Comparison of ENCODE assay signal across 24 cellular contexts in the genomic region with DNA sequence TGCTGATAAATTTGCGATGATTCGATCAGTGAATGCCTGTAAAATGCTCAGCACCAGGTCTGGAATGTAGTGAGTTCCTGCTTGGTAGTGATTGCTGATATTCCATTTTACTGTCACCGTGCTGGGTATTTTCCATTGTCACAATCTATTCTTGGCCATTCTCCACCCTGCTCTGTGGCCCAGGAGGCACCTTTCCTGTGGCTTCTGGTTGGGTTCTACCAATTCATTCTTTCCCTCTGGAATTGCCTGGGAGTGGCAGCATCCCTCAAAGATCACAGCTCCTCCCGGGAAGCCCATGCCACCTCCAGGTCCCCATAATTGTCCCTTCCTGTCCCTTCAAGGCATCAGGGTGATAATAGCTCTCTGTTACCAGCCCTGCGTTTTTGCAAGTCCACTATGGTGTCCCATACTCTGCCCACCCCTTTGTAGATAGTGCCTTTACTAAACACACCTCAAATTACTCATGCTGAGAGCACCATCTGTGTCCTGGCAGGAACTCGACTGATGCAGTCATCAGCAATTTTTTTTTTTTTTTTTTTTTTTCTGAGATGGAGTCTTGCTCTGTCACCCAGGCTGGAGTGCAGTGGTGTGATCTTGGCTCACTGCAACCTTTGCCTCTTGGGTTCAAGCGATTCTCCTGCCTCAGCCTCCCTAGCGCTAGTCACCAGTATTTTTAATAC.
DNase-seq lines count a peak whose midpoint lies in the region; ATAC-seq and TF ChIP-seq lines count a peak whose summit lies in the region.
"Had no signal": no experiment of that assay in that cellular context is flagged by ENCODE, and none has a peak within 500 bp of the region (broad histone marks: within the 10 kb centered on the region; RNA-seq: fewer than 3 reads in every experiment).

No MANE protein-coding gene starts in this region.

- POLR2A ChIA-PET in activated CD4-positive, alpha-beta memory T cell treated with anti-CD3 and anti-CD28 coated beads for 36 hours (lab: Charles Lee) = no interaction called here

- no peak overlapping the region for H3K4me3 Mint-ChIP-seq in T-helper 1 cell treated with Interleukin-12 subunit alpha and Interleukin-12 subunit beta and Interleukin-4 antibody, amounts not matched to agents 30 μg/mL and 1 μg/mL, for 36 hours
- no peak overlapping the region for H3K4me3 Mint-ChIP-seq in activated CD4-positive, alpha-beta memory T cell treated with anti-CD3 and anti-CD28 coated beads for 36 hours
- no peak overlapping the region for H3K4me3 Mint-ChIP-seq in activated naive CD8-positive, alpha-beta T cell treated with anti-CD3 and anti-CD28 coated beads, Interleukin-2, amount 50 U/mL, for 24 hours
- H3K4me3 Mint-ChIP-seq: GM23338, memory B cell, nephron had no signal

- H3K4me1 ChIP-seq in foreskin keratinocyte = no peaks in the 10 kb centered on the region
- H3K4me1 ChIP-seq: heart left ventricle, prostate gland, upper lobe of left lung had no signal

- ATAC-seq in foreskin keratinocyte (peak; percentile 94), GM18520 (IDR thresholded peaks at IDR 0.05; ENCODE audit: unreplicated experiment) (no peak)
- no peak for ATAC-seq in activated naive CD8-positive, alpha-beta T cell treated with anti-CD3 and anti-CD28 coated beads, Interleukin-2, amount 50 U/mL, for 24 hours
- ATAC-seq: GM23338; heart left ventricle; stimulated activated naive CD8-positive, alpha-beta T cell treated with anti-CD3 and anti-CD28 coated beads, Interleukin-15, Interleukin-2, amounts not matched to agents 100 U/mL and 50 U/mL, for 24 hours had no signal

- no peaks in the 10 kb centered on the region for H3K36me3 Mint-ChIP-seq in T-helper 1 cell treated with Interleukin-12 subunit alpha and Interleukin-12 subunit beta and Interleukin-4 antibody, amounts not matched to agents 30 μg/mL and 1 μg/mL, for 36 hours (ENCODE audit: low read depth)
- no peaks in the 10 kb centered on the region for H3K36me3 Mint-ChIP-seq in activated CD4-positive, alpha-beta memory T cell treated with anti-CD3 and anti-CD28 coated beads for 36 hours
- no peaks in the 10 kb centered on the region for H3K36me3 Mint-ChIP-seq in activated naive CD8-positive, alpha-beta T cell treated with anti-CD3 and anti-CD28 coated beads, Interleukin-2, amount 50 U/mL, for 24 hours (ENCODE audit: low read depth)
- H3K36me3 Mint-ChIP-seq: memory B cell had no signal

- H3K27me3 Mint-ChIP-seq in T-helper 1 cell treated with Interleukin-12 subunit alpha and Interleukin-12 subunit beta and Interleukin-4 antibody, amounts not matched to agents 30 μg/mL and 1 μg/mL, for 36 hours (ENCODE audit: low read depth) = no peaks in the 10 kb centered on the region
- H3K27me3 Mint-ChIP-seq in activated CD4-positive, alpha-beta memory T cell treated with anti-CD3 and anti-CD28 coated beads for 36 hours = peaks cover 18% of the 10 kb centered on the region
- H3K27me3 Mint-ChIP-seq in activated naive CD8-positive, alpha-beta T cell treated with anti-CD3 and anti-CD28 coated beads, Interleukin-2, amount 50 U/mL, for 24 hours = peaks cover 13% of the 10 kb centered on the region

- peaks cover 50% of the 10 kb centered on the region for H3K27me3 ChIP-seq in foreskin keratinocyte
- H3K27me3 ChIP-seq: BLaER1 treated with 17β-estradiol and CSF1 and Interleukin-3, amounts not matched to agents 10 nM and 100 nM; heart left ventricle; upper lobe of left lung had no signal

- TF ChIP-seq CTCF in foreskin keratinocyte (conservative IDR thresholded peaks at IDR 0.05) = no peak

- CTCF ChIA-PET in activated CD4-positive, alpha-beta memory T cell treated with anti-CD3 and anti-CD28 coated beads for 36 hours (lab: Charles Lee) = no interaction called here

- in situ Hi-C loops in G401 (cut with HindIII; ENCODE audit: low sequenced_read_pairs) = no loop called here

- DNase-seq in G401 (ENCODE audit: low spot score) = peak; percentile 78
- peak; percentile 17 for DNase-seq in M059J (ENCODE audit: low read depth)
- peak in 1 of 2 donors; percentile 67 for DNase-seq in foreskin keratinocyte
- no peak for DNase-seq in activated CD4-positive, alpha-beta memory T cell treated with anti-CD3 and anti-CD28 coated beads for 36 hours
- no peak for DNase-seq in DMS53 treated with DMSO at 0.1 percent for 48 hours (lab: John Stamatoyannopoulos, UW; ENCODE audit: unreplicated experiment)
- no peak for DNase-seq in activated naive CD8-positive, alpha-beta T cell treated with anti-CD3 and anti-CD28 coated beads, Interleukin-2, amount 50 U/mL, for 24 hours
- DNase-seq: activated naive CD4-positive, alpha-beta T cell; DND-41; heart left ventricle; NCI-H2107; NK-92 treated with Interleukin-12 subunit alpha and Interleukin-12 subunit beta, amount 100 ng/mL, for 24 hours; SHP77 treated with DMSO at 0.1 percent for 48 hours; stimulated activated CD4-positive, alpha-beta T cell treated with anti-CD3 and anti-CD28 coated beads, Interleukin-12 subunit alpha, Interleukin-12 subunit beta, amount 100 ng/mL, for 4 hours; stimulated activated naive CD8-positive, alpha-beta T cell treated with anti-CD3 and anti-CD28 coated beads, Interleukin-15, Interleukin-2, amounts not matched to agents 100 U/mL and 50 U/mL, for 24 hours; T-helper 2 cell; upper lobe of left lung had no signal

- H3K27ac Mint-ChIP-seq in T-helper 1 cell treated with Interleukin-12 subunit alpha and Interleukin-12 subunit beta and Interleukin-4 antibody, amounts not matched to agents 30 μg/mL and 1 μg/mL, for 36 hours = peak overlapping the region; percentile 32
- H3K27ac Mint-ChIP-seq in activated CD4-positive, alpha-beta memory T cell treated with anti-CD3 and anti-CD28 coated beads for 36 hours = no peak overlapping the region
- no peak overlapping the region for H3K27ac Mint-ChIP-seq in activated naive CD8-positive, alpha-beta T cell treated with anti-CD3 and anti-CD28 coated beads, Interleukin-2, amount 50 U/mL, for 24 hours
- H3K27ac Mint-ChIP-seq: GM23338, memory B cell, nephron had no signal

- H3K9me3 Mint-ChIP-seq in T-helper 1 cell treated with Interleukin-12 subunit alpha and Interleukin-12 subunit beta and Interleukin-4 antibody, amounts not matched to agents 30 μg/mL and 1 μg/mL, for 36 hours = peaks cover 5% of the 10 kb centered on the region
- no peaks in the 10 kb centered on the region for H3K9me3 Mint-ChIP-seq in activated CD4-positive, alpha-beta memory T cell treated with anti-CD3 and anti-CD28 coated beads for 36 hours
- no peaks in the 10 kb centered on the region for H3K9me3 Mint-ChIP-seq in activated naive CD8-positive, alpha-beta T cell treated with anti-CD3 and anti-CD28 coated beads, Interleukin-2, amount 50 U/mL, for 24 hours
- H3K9me3 Mint-ChIP-seq: GM23338, memory B cell, nephron had no signal

- peaks cover 18% of the 10 kb centered on the region for H3K4me1 Mint-ChIP-seq in T-helper 1 cell treated with Interleukin-12 subunit alpha and Interleukin-12 subunit beta and Interleukin-4 antibody, amounts not matched to agents 30 μg/mL and 1 μg/mL, for 36 hours (ENCODE audit: low read depth)
- peaks cover 14% of the 10 kb centered on the region for H3K4me1 Mint-ChIP-seq in activated CD4-positive, alpha-beta memory T cell treated with anti-CD3 and anti-CD28 coated beads for 36 hours (ENCODE audit: low read depth)
- peaks cover 4% of the 10 kb centered on the region for H3K4me1 Mint-ChIP-seq in activated naive CD8-positive, alpha-beta T cell treated with anti-CD3 and anti-CD28 coated beads, Interleukin-2, amount 50 U/mL, for 24 hours
- H3K4me1 Mint-ChIP-seq: memory B cell, nephron had no signal

- H3K27ac ChIP-seq in foreskin keratinocyte = no peak overlapping the region
- H3K27ac ChIP-seq: BLaER1 treated with 17β-estradiol and CSF1 and Interleukin-3, amounts not matched to agents 10 nM and 100 nM; coronary artery; heart left ventricle; prostate gland; upper lobe of left lung had no signal

- intact Hi-C loops in activated CD4-positive, alpha-beta memory T cell treated with anti-CD3 and anti-CD28 coated beads for 36 hours (cut with micrococcal nuclease) = no loop called here

Comparison
In these comparisons a context has a peak if more than half of its experiments do, and no peak if none do; other contexts are left out.
1. DNase-seq: peak in G401 (single experiment) and M059J (single experiment); none in activated CD4-positive, alpha-beta memory T cell treated with anti-CD3 and anti-CD28 coated beads for 36 hours (single experiment), DMS53 treated with DMSO at 0.1 percent for 48 hours (single experiment) and activated naive CD8-positive, alpha-beta T cell treated with anti-CD3 and anti-CD28 coated beads, Interleukin-2, amount 50 U/mL, for 24 hours (single experiment).